In genomic region chr4:73891739-73892405, GRCh38 we compare ENCODE assay signal across 20 cellular contexts. TPM values are rescaled to one million over a fixed set of nuclear protein-coding genes. Genes with fewer than 3 reads are reported as not detected.
DNase-seq lines count a peak whose midpoint lies in the region; ATAC-seq and TF ChIP-seq lines count a peak whose summit lies in the region.
"Had no signal": no experiment of that assay in that cellular context is flagged by ENCODE, and none has a peak within 500 bp of the region (broad histone marks: within the 10 kb centered on the region; RNA-seq: fewer than 3 reads in every experiment).

No MANE protein-coding gene starts in this region.

- POLR2A ChIA-PET in IMR-90 (lab: Charles Lee; ENCODE audit: unreplicated experiment) = no interaction called here

- no peak overlapping the region; the same call in 1 of the 2 replicates for H3K4me2 ChIP-seq in IMR-90 (ENCODE audit: low read depth, low read length)
- H3K4me2 ChIP-seq: KMS-11 had no signal

- H2BK20ac ChIP-seq in IMR-90 (ENCODE audit: low read depth, low read length) = peak overlapping the region; percentile 17; the same call in 1 of the 2 replicates

- peaks cover 6% of the 10 kb centered on the region for H3K27me3 Mint-ChIP-seq in activated T-cell treated with anti-CD3 and anti-CD28 coated beads, Interleukin-2, amount 50 U/mL, for 72 hours (ENCODE audit: low read depth)

- no peaks in the 10 kb centered on the region for H3K4me1 Mint-ChIP-seq in activated T-cell treated with anti-CD3 and anti-CD28 coated beads, Interleukin-2, amount 50 U/mL, for 72 hours (ENCODE audit: low read depth)
- H3K4me1 Mint-ChIP-seq: memory B cell had no signal

- H3K14ac ChIP-seq in IMR-90 (replicated peaks; ENCODE audit: low read depth, low read length) = no peak overlapping the region

- no peaks in the 10 kb centered on the region for H3K9me3 ChIP-seq in IMR-90 (ENCODE audit: control insufficient read depth, insufficient read depth, low read length)
- H3K9me3 ChIP-seq: thoracic aorta had no signal

- peak; percentile 91 for DNase-seq in AG09319 (ENCODE audit: extremely low read depth, low read depth)
- peak; percentile 92 for DNase-seq in IMR-90
- peak; percentile 98 for DNase-seq in fibroblast of peridontal ligament (ENCODE audit: extremely low read depth)
- DNase-seq in omental fat pad (ENCODE audit: low spot score) = no peak
- no peak for DNase-seq in activated T-cell treated with anti-CD3 and anti-CD28 coated beads, Interleukin-2, amount 50 U/mL, for 72 hours
- no peak for DNase-seq in kidney tubule cell (ENCODE audit: low spot score)
- DNase-seq in putamen (ENCODE audit: low spot score) = no peak
- DNase-seq: activated naive CD4-positive, alpha-beta T cell treated with anti-CD3 and anti-CD28 coated beads for 36 hours; NCI-H1694; NCI-H510A; nucleus accumbens; OCI-M1 had no signal

- CTCF ChIA-PET in IMR-90 (lab: Yijun Ruan, JAX) = no interaction called here

- peak overlapping the region; percentile 40; the same call in 1 of the 2 replicates for H4K91ac ChIP-seq in IMR-90 (ENCODE audit: insufficient read depth, low read depth, low read length)

- H3K4me3 Mint-ChIP-seq in activated T-cell treated with anti-CD3 and anti-CD28 coated beads, Interleukin-2, amount 50 U/mL, for 72 hours = no peak overlapping the region
- H3K4me3 Mint-ChIP-seq: activated naive CD4-positive, alpha-beta T cell treated with anti-CD3 and anti-CD28 coated beads for 36 hours; memory B cell had no signal

- H3K36me3 ChIP-seq in IMR-90 (ENCODE audit: control insufficient read depth, insufficient read depth, low read length) = no peaks in the 10 kb centered on the region
- H3K36me3 ChIP-seq: thoracic aorta had no signal

- no peak overlapping the region for H3K27ac Mint-ChIP-seq in activated T-cell treated with anti-CD3 and anti-CD28 coated beads, Interleukin-2, amount 50 U/mL, for 72 hours
- H3K27ac Mint-ChIP-seq: activated naive CD4-positive, alpha-beta T cell treated with anti-CD3 and anti-CD28 coated beads for 36 hours; memory B cell had no signal

- no peak overlapping the region for H3K4me3 ChIP-seq in IMR-90 (ENCODE audit: insufficient read depth, low read depth, low read length)
- H3K4me3 ChIP-seq: thoracic aorta had no signal

- intact Hi-C loops in IMR-90 (cut with micrococcal nuclease) = loop anchor here (2.0 to 5.0 kb wide), 2 partner anchors 25 to 35 kb away; no protein-coding TSS in a partner anchor

- no peaks in the 10 kb centered on the region for H3K9me1 ChIP-seq in IMR-90 (ENCODE audit: insufficient read depth, low read length)

- H3K56ac ChIP-seq in IMR-90 (ENCODE audit: extremely low read depth, insufficient read depth, low read length) = no peak overlapping the region

- peak overlapping the region; percentile 62; the same call in 1 of the 2 replicates for H4K5ac ChIP-seq in IMR-90 (ENCODE audit: low read depth, low read length)

- H2AK9ac ChIP-seq in IMR-90 (replicated peaks; ENCODE audit: low read depth, low read length, poor library complexity) = no peak overlapping the region

- TF ChIP-seq CTCF in AG09319 (IDR thresholded peaks at IDR 0.05; ENCODE audit: low read depth, low read length) = no peak
- no peak for TF ChIP-seq CTCF in IMR-90 (conservative IDR thresholded peaks at IDR 0.05; ENCODE audit: low read depth, low read length)
- no peak for TF ChIP-seq CTCF in omental fat pad (IDR thresholded peaks at IDR 0.05)

- TF ChIP-seq RAD21 in IMR-90 (IDR thresholded peaks at IDR 0.05; ENCODE audit: low read length) = no peak

- no peak overlapping the region for H2AFZ ChIP-seq in IMR-90 (replicated peaks; ENCODE audit: low read length, poor library complexity)

- ATAC-seq in IMR-90 (ENCODE audit: low read depth) (peak; percentile 73), omental fat pad (ENCODE audit: low FRiP score) (peak; percentile 75), HG03520 (IDR thresholded peaks at IDR 0.05; ENCODE audit: unreplicated experiment) (no peak)
- no peak for ATAC-seq in activated T-cell treated with anti-CD3 and anti-CD28 coated beads, Interleukin-2, amount 50 U/mL, for 72 hours (replicated peaks in 1 of 2)

- no TSS peak for BruUV-seq in IMR-90 (replicated peaks; lab: Mats Ljungman, UMichigan)

- TF ChIP-seq POLR2A in IMR-90 (IDR thresholded peaks at IDR 0.05; ENCODE audit: low read depth, low read length) = no peak

- 0 out of 3 replicates have a peak overlapping the region, but pooled peaks have one; percentile 47 for H2BK15ac ChIP-seq in IMR-90 (ENCODE audit: low read depth, low read length)

- no peaks in the 10 kb centered on the region for H3K36me3 Mint-ChIP-seq in activated T-cell treated with anti-CD3 and anti-CD28 coated beads, Interleukin-2, amount 50 U/mL, for 72 hours (ENCODE audit: insufficient read depth in 2 of 2)
- H3K36me3 Mint-ChIP-seq: memory B cell had no signal

- H3K9ac ChIP-seq in IMR-90 (ENCODE audit: low read depth, low read length) = no peak overlapping the region
- H3K9ac ChIP-seq: KMS-11 had no signal

- no peak overlapping the region for H2BK5ac ChIP-seq in IMR-90 (ENCODE audit: low read depth, low read length, poor library complexity, severe bottlenecking)

- H3K79me1 ChIP-seq in IMR-90 (ENCODE audit: low read depth in 1 of 2, low read length in 2 of 2) = no peaks in the 10 kb centered on the region

- H2AK5ac ChIP-seq in IMR-90 (ENCODE audit: low read depth, low read length) = peak overlapping the region; percentile 56; the same call in 1 of the 2 replicates

- H3K23ac ChIP-seq in IMR-90 (ENCODE audit: low read depth, low read length) = no peak overlapping the region

- dilution Hi-C loops in IMR-90 (cut with HindIII; ENCODE audit: low sequenced_read_pairs, unreplicated experiment) = no loop called here

- H3K18ac ChIP-seq in IMR-90 (ENCODE audit: low read depth, low read length) = peak overlapping the region; percentile 62

- H4K8ac ChIP-seq in IMR-90 (ENCODE audit: low read depth in 2 of 2, low read length in 2 of 2) = peak overlapping the region; percentile 49 to 51; a peak in 2 of 4 replicates

- H3K27ac ChIP-seq in IMR-90 (ENCODE audit: insufficient read depth, low read length) = peak overlapping the region; percentile 73
- H3K27ac ChIP-seq: C4-2B, epithelial cell of prostate, KMS-11, thoracic aorta had no signal

- peak overlapping the region; percentile 39; the same call in 1 of the 2 replicates for H3K4ac ChIP-seq in IMR-90 (ENCODE audit: low read depth, low read length)

- in situ Hi-C loops in IMR-90 (cut with MboI; ENCODE audit: low sequenced_read_pairs) = no loop called here

- no peaks in the 10 kb centered on the region for H3K9me3 Mint-ChIP-seq in activated T-cell treated with anti-CD3 and anti-CD28 coated beads, Interleukin-2, amount 50 U/mL, for 72 hours
- H3K9me3 Mint-ChIP-seq: activated naive CD4-positive, alpha-beta T cell treated with anti-CD3 and anti-CD28 coated beads for 36 hours; memory B cell had no signal

- H2BK120ac ChIP-seq in IMR-90 (ENCODE audit: low read depth, low read length) = peak overlapping the region; percentile 79

- H3K27me3 ChIP-seq in IMR-90 (ENCODE audit: control insufficient read depth, insufficient read depth, low read length) = peaks cover 2% of the 10 kb centered on the region; the same call in 1 of the 2 replicates

- H3K4me1 ChIP-seq in IMR-90 (ENCODE audit: control insufficient read depth, insufficient read depth, low read length) = peaks cover 9% of the 10 kb centered on the region

- WGBS in IMR-90 (ENCODE audit: extremely low coverage in 2 of 2, insufficient read length in 1 of 2), 2 experiments = no CpG with 5 or more reads among the region's 1 CpG

- no peaks in the 10 kb centered on the region for H4K20me1 ChIP-seq in IMR-90 (ENCODE audit: insufficient read depth, low read length)

TF ChIP-seq in IMR-90, 13 proteins besides CTCF, POLR2A, EP300 and RAD21:
- TF ChIP-seq CEBPB (IDR thresholded peaks at IDR 0.05; ENCODE audit: low read depth, low read length) (peak; percentile 84), MAFK (IDR thresholded peaks at IDR 0.05; ENCODE audit: low read depth, low read length) (no peak), MAZ (IDR thresholded peaks at IDR 0.05; ENCODE audit: borderline replicate concordance, low read depth, low read length) (no peak), SMC3 (IDR thresholded peaks at IDR 0.05; ENCODE audit: low read depth, low read length) (no peak)

RNA-seq across cellular contexts. Expression of gene CXCL1, which starts 22.7 kb away (rescaled TPM):
- total RNA-seq in IMR-90 (2012; rRNA removed) (not detected in 2 replicates), omental fat pad (100 to 1,000 TPM in 1 of 4 donors, 10 to 100 TPM in 1, 1 to 10 TPM in 2; 2.7 to 114 (median 12.9) TPM)
- 1.1 and 2.0 TPM in 2 replicates for polyA plus RNA-seq in IMR-90 (2012; rRNA removed)
- 0.04 and 0.90 TPM in 2 replicates for polyA plus RNA-seq in IMR-90 (2012; cell fraction: cytosol; rRNA removed)
- polyA plus RNA-seq in IMR-90 (2012; cell fraction: nucleus; rRNA removed; ENCODE audit: low replicate concordance) = 0.33 and 0.55 TPM in 2 replicates
- not detected for total RNA-seq in activated T-cell treated with anti-CD3 and anti-CD28 coated beads, Interleukin-2, amount 50 U/mL, for 72 hours
- total RNA-seq: activated CD8-positive, alpha-beta memory T cell treated with anti-CD3 and anti-CD28 coated beads for 36 hours; activated naive CD4-positive, alpha-beta T cell treated with anti-CD3 and anti-CD28 coated beads for 36 hours had no signal

RNA-seq across cellular contexts. Expression of gene PF4V1, which starts 38.8 kb away (rescaled TPM):
- total RNA-seq in IMR-90 (2012; rRNA removed) = not detected in 2 replicates
- not detected in 2 replicates for polyA plus RNA-seq in IMR-90 (2012; rRNA removed)
- polyA plus RNA-seq in IMR-90 (2012; cell fraction: cytosol; rRNA removed) = not detected in 2 replicates
- not detected in 2 replicates for polyA plus RNA-seq in IMR-90 (2012; cell fraction: nucleus; rRNA removed; ENCODE audit: low replicate concordance)
- total RNA-seq in omental fat pad = not detected
- total RNA-seq in activated T-cell treated with anti-CD3 and anti-CD28 coated beads, Interleukin-2, amount 50 U/mL, for 72 hours = not detected
- total RNA-seq: activated CD8-positive, alpha-beta memory T cell treated with anti-CD3 and anti-CD28 coated beads for 36 hours; activated naive CD4-positive, alpha-beta T cell treated with anti-CD3 and anti-CD28 coated beads for 36 hours; cerebellum; thoracic aorta had no signal

RNA-seq across cellular contexts. Expression of gene CXCL6, which starts 55.4 kb away (rescaled TPM):
- not detected in 2 replicates for total RNA-seq in IMR-90 (2012; rRNA removed)
- not detected in 2 replicates for polyA plus RNA-seq in IMR-90 (2012; rRNA removed)
- 0.12 TPM in 1 of 2 replicates, not detected in the other for polyA plus RNA-seq in IMR-90 (2012; cell fraction: cytosol; rRNA removed)
- polyA plus RNA-seq in IMR-90 (2012; cell fraction: nucleus; rRNA removed; ENCODE audit: low replicate concordance) = not detected in 2 replicates
- total RNA-seq in omental fat pad = 10 to 100 TPM in 1 of 4 donors, 1 to 10 TPM in 2, not detected in 1; 1.8 to 15.8 (median 3.1) TPM
- total RNA-seq in activated T-cell treated with anti-CD3 and anti-CD28 coated beads, Interleukin-2, amount 50 U/mL, for 72 hours = not detected
- total RNA-seq: activated CD8-positive, alpha-beta memory T cell treated with anti-CD3 and anti-CD28 coated beads for 36 hours; activated naive CD4-positive, alpha-beta T cell treated with anti-CD3 and anti-CD28 coated beads for 36 hours; thoracic aorta had no signal

Comparison
In these comparisons a context has a peak if more than half of its experiments do, and no peak if none do; other contexts are left out.
1. DNase-seq: peak in AG09319 (single experiment), IMR-90 (single experiment) and fibroblast of peridontal ligament (single experiment); none in omental fat pad (single experiment), activated T-cell treated with anti-CD3 and anti-CD28 coated beads, Interleukin-2, amount 50 U/mL, for 72 hours (0 of 2), kidney tubule cell (single experiment) and putamen (single experiment).
2. ATAC-seq: peak in IMR-90 (single experiment) and omental fat pad (single experiment); none in activated T-cell treated with anti-CD3 and anti-CD28 coated beads, Interleukin-2, amount 50 U/mL, for 72 hours (0 of 2) and HG03520 (single experiment).